In the genomic region with DNA sequence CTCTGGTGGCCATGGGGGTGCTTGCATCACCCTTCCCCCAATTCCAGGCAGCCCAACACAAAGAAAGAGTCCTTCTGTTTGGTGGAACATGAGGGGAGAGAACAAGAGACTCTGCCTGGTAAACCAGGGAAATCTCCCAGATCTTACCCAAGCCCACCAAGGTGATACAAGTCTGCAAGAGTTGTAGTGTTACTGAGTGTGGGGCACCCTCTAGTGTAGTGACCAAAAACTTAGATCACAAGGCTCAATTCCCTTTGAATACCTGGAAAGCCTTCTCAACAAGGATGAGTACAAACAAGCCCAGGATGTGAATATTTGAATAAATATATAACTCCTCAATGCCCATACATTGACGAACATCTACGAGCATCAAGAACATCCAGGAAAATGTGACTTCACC, we compare ENCODE assay signal across 27 cellular contexts.
"Had no signal": no experiment of that assay in that cellular context is flagged by ENCODE, and none has a peak within 500 bp of the region (broad histone marks: within the 10 kb centered on the region; RNA-seq: fewer than 3 reads in every experiment).

No MANE protein-coding gene starts in this region.

- H3K9me3 Mint-ChIP-seq: natural killer cell treated with Interleukin-12 subunit alpha and Interleukin-12 subunit beta and Interleukin-15 and Interleukin-18, amount 100 ng/mL, for 72 hours; neural crest cell had no signal

- H3K27ac Mint-ChIP-seq: effector memory CD8-positive, alpha-beta T cell; immature natural killer cell; mesothelial cell of epicardium; naive B cell; natural killer cell treated with Interleukin-12 subunit alpha and Interleukin-12 subunit beta and Interleukin-15 and Interleukin-18, amount 100 ng/mL, for 72 hours; progenitor cell of endocrine pancreas; stimulated activated naive CD8-positive, alpha-beta T cell treated with anti-CD3 and anti-CD28 coated beads, Interleukin-15, amount 100 ng/mL, for 72 hours had no signal

- H3K27me3 ChIP-seq: gastrocnemius medialis, right lobe of liver, suprapubic skin, transverse colon, vagina had no signal

- H3K4me3 ChIP-seq: gastrocnemius medialis, lower lobe of right lung, mucosa of descending colon, right lobe of liver, smooth muscle cell, suprapubic skin, transverse colon, vagina had no signal

- H3K9ac ChIP-seq: parathyroid adenoma had no signal

- H3K79me2 ChIP-seq: parathyroid adenoma had no signal

- H3K4me1 Mint-ChIP-seq: immature natural killer cell; mesothelial cell of epicardium; naive B cell; neural crest cell; stimulated activated naive CD8-positive, alpha-beta T cell treated with anti-CD3 and anti-CD28 coated beads, Interleukin-15, amount 100 ng/mL, for 72 hours had no signal

- H3K9me3 ChIP-seq: gastrocnemius medialis, lower lobe of right lung, mucosa of descending colon, right lobe of liver, suprapubic skin, transverse colon, vagina had no signal

- H3K36me3 ChIP-seq: gastrocnemius medialis, lower lobe of right lung, right lobe of liver, suprapubic skin, transverse colon, vagina had no signal

- H3K4me2 ChIP-seq: smooth muscle cell had no signal

- H3K27ac ChIP-seq: gastrocnemius medialis, lower lobe of right lung, parathyroid adenoma, right lobe of liver, suprapubic skin, transverse colon, vagina had no signal

- H3K36me3 Mint-ChIP-seq: immature natural killer cell, mesothelial cell of epicardium, naive B cell had no signal

- H3K27me3 Mint-ChIP-seq: effector memory CD8-positive, alpha-beta T cell; naive B cell; natural killer cell treated with Interleukin-12 subunit alpha and Interleukin-12 subunit beta and Interleukin-15 and Interleukin-18, amount 100 ng/mL, for 72 hours; progenitor cell of endocrine pancreas; stimulated activated naive CD8-positive, alpha-beta T cell treated with anti-CD3 and anti-CD28 coated beads, Interleukin-15, amount 100 ng/mL, for 72 hours had no signal

- ATAC-seq: effector memory CD8-positive, alpha-beta T cell; gastrocnemius medialis; left ventricle myocardium superior; lower lobe of right lung; mucosa of descending colon; natural killer cell treated with Interleukin-12 subunit alpha and Interleukin-12 subunit beta and Interleukin-15 and Interleukin-18, amount 100 ng/mL, for 72 hours; right lobe of liver; stimulated activated naive CD8-positive, alpha-beta T cell treated with anti-CD3 and anti-CD28 coated beads, Interleukin-15, amount 100 ng/mL, for 72 hours had no signal

- DNase-seq: cortex of kidney; effector memory CD8-positive, alpha-beta T cell; gastrocnemius medialis; head of caudate nucleus; immature natural killer cell; islet precursor cell; kidney glomerular epithelial cell; left ventricle myocardium superior; lower lobe of right lung; mucosa of descending colon; naive B cell; right lobe of liver; stimulated activated CD4-positive, alpha-beta T cell treated with anti-CD3 and anti-CD28 coated beads, Interleukin-12 subunit alpha, Interleukin-12 subunit beta, amount 100 ng/mL, for 4 hours; stimulated activated CD4-positive, alpha-beta T cell treated with anti-CD3 and anti-CD28 coated beads, Interleukin-1b, Interleukin-23, amount 100 ng/mL, for 48 hours; stimulated activated CD4-positive, alpha-beta T cell treated with anti-CD3 and anti-CD28 coated beads, Interleukin-4, amount 100 ng/mL, for 1 hour; stimulated activated CD8-positive, alpha-beta memory T cell treated with anti-CD3 and anti-CD28 coated beads, Interleukin-4, amount 100 ng/mL, for 48 hours; stimulated activated naive CD4-positive, alpha-beta T cell; stimulated activated naive CD8-positive, alpha-beta T cell treated with anti-CD3 and anti-CD28 coated beads, Interleukin-15, amount 100 ng/mL, for 72 hours; transverse colon had no signal

- H3K4me1 ChIP-seq: gastrocnemius medialis, lower lobe of right lung, parathyroid adenoma, right lobe of liver, suprapubic skin, transverse colon, vagina had no signal

- H3K4me3 Mint-ChIP-seq: effector memory CD8-positive, alpha-beta T cell; immature natural killer cell; mesothelial cell of epicardium; naive B cell; natural killer cell treated with Interleukin-12 subunit alpha and Interleukin-12 subunit beta and Interleukin-15 and Interleukin-18, amount 100 ng/mL, for 72 hours; neural crest cell; stimulated activated naive CD8-positive, alpha-beta T cell treated with anti-CD3 and anti-CD28 coated beads, Interleukin-15, amount 100 ng/mL, for 72 hours had no signal

- H2AFZ ChIP-seq: parathyroid adenoma had no signal
